In the genomic region with DNA sequence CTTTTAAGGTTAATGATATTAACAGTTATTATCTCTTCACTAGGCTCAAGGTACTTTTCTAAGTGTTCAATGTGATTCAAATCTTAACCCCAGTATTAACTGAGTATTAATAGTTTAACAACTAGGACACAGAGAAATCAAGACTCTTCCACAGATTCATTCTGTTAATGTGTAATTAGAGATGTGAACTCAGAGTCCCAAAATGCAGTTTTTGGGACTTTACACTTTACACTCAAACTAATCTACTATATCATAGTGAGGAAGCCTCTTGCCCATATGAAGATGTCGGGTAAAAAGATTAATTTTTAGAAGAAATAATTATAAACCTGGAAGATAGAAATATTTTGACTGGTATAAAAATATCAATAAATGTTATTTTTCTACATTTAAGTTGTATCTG, we compare ENCODE assay signal across 11 cellular contexts.
"Had no signal": no experiment of that assay in that cellular context is flagged by ENCODE, and none has a peak within 500 bp of the region (broad histone marks: within the 10 kb centered on the region; RNA-seq: fewer than 3 reads in every experiment).

No MANE protein-coding gene starts in this region.

- H3K27ac ChIP-seq: GM23248 had no signal

- H3K27ac Mint-ChIP-seq: GM23338, HFFc6 had no signal

- H3K9ac ChIP-seq: GM23248 had no signal

- H3K4me2 ChIP-seq: GM23338 had no signal

- H3K4me3 Mint-ChIP-seq: GM23338, H9, HFFc6 had no signal

- H3K9me3 Mint-ChIP-seq: GM23338, H9 had no signal

- FAIRE-seq: H1, H54 had no signal

- H3K4me3 ChIP-seq: GM23248, GM23338, HAP-1 had no signal

- H3K36me3 ChIP-seq: HAP-1 had no signal

- H3K9me3 ChIP-seq: HAP-1 had no signal

- H2AFZ ChIP-seq: GM23248, GM23338 had no signal

- ATAC-seq: GM23338, HCT116 had no signal

- DNase-seq: GM23248, GOT3, H7, H9, HCEC 1CT, HFFc6 had no signal
